In the genomic region with DNA sequence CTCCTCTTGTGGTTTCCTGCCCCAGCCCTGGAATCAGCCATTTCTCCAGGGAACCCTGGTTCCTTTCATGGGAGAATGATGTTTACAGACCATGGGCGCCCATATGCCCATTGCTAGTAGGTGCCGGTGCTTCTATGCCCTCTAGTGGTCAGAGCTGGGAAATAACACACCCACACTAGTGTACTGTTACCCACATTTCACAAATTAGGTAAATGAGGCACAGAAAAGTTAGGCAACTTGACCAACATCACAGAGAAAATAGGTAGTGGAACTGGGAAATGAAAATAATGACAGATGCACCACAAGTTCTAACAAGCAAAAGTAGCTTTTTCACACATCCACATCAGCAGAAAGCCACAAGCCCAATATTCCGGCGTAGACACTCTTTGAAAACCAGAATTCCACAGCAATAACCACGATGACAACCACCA, we compare ENCODE assay signal across 8 cellular contexts. TPM values are rescaled to one million over a fixed set of nuclear protein-coding genes. Genes with fewer than 3 reads are reported as not detected.
DNase-seq lines count a peak whose midpoint lies in the region; ATAC-seq and TF ChIP-seq lines count a peak whose summit lies in the region.

No MANE protein-coding gene starts in this region.

- H3K36me3 Mint-ChIP-seq in brain: no peaks in the 10 kb centered on the region

- no peak for ATAC-seq in HG03025 (IDR thresholded peaks at IDR 0.05; ENCODE audit: low FRiP score, unreplicated experiment)

- DNase-seq in NCI-H446 (lab: John Stamatoyannopoulos, UW) (peak; percentile 7 to 56), NCI-H446 treated with DMSO at 0.1 percent for 48 hours (lab: John Stamatoyannopoulos, UW) (no peak), NCI-H146 treated with DMSO at 0.1 percent for 48 hours (lab: John Stamatoyannopoulos, UW; ENCODE audit: unreplicated experiment) (peak; percentile 30), T-helper 22 cell (ENCODE audit: low read depth) (peak; percentile 10), kidney tubule cell (ENCODE audit: low spot score) (peak; percentile 45)
- DNase-seq in stimulated activated CD4-positive, alpha-beta T cell treated with anti-CD3 and anti-CD28 coated beads, TNF-alpha, amount 100 ng/mL, for 48 hours (ENCODE audit: low read depth in 3 of 3): peak; percentile 22 to 61 (median 46)

- H3K27me3 Mint-ChIP-seq in brain: peaks cover 37% of the 10 kb centered on the region

- H3K9me3 Mint-ChIP-seq in brain: no peaks in the 10 kb centered on the region

- H3K27ac Mint-ChIP-seq in brain: no peak overlapping the region

- H3K4me1 Mint-ChIP-seq in brain: no peaks in the 10 kb centered on the region

- H3K4me3 Mint-ChIP-seq in brain: no peak overlapping the region

- TF ChIP-seq CTCF in brain (conservative IDR thresholded peaks at IDR 0.05): peak; percentile 52 to 74

RNA-seq across cellular contexts. Expression of gene CEACAM3, which starts 1.3 kb away (rescaled TPM):
- not detected for polyA plus RNA-seq in brain (ENCODE audit: insufficient read depth, low read depth, low replicate concordance)

RNA-seq across cellular contexts. Expression of gene CEACAM6, which starts 39.7 kb away (rescaled TPM):
- 2.0 TPM for polyA plus RNA-seq in brain (ENCODE audit: insufficient read depth, low read depth, low replicate concordance)

RNA-seq across cellular contexts. Expression of gene LYPD4, which starts 49.4 kb away (rescaled TPM):
- not detected for polyA plus RNA-seq in brain (ENCODE audit: insufficient read depth, low read depth, low replicate concordance)

RNA-seq across cellular contexts. Expression of gene DMRTC2, which starts 49.8 kb away (rescaled TPM):
- polyA plus RNA-seq in brain (ENCODE audit: insufficient read depth, low read depth, low replicate concordance): not detected
